In genomic region chr16:49546059-49546458, GRCh38 we compare ENCODE assay signal across 25 cellular contexts.
"Had no signal": no experiment of that assay in that cellular context is flagged by ENCODE, and none has a peak within 500 bp of the region (broad histone marks: within the 10 kb centered on the region; RNA-seq: fewer than 3 reads in every experiment).

No MANE protein-coding gene starts in this region.

- DNase-seq: activated B cell treated with CpG ODN at 0.5 μM for 24 hours; activated CD4-positive, alpha-beta T cell treated with anti-CD3 and anti-CD28 coated beads for 1 hour; activated CD4-positive, alpha-beta T cell treated with anti-CD3 and anti-CD28 coated beads, Interleukin-2, amount 10 ng/mL, durations not matched to agents 24 days and 14 days; activated CD4-positive, alpha-beta T cell treated with anti-CD3 and anti-CD28 coated beads, Interleukin-2, amount 50 U/mL, for 48 hours; activated CD8-positive, alpha-beta memory T cell treated with anti-CD3 and anti-CD28 coated beads, Interleukin-2, amount 10 ng/mL, durations not matched to agents 7 days and 5 days; activated effector memory CD4-positive, alpha-beta T cell treated with anti-CD3 and anti-CD28 coated beads, Interleukin-2, amount 50 U/mL, for 16 hours; activated naive CD4-positive, alpha-beta T cell treated with Interleukin-2 at 50 U/mL for 16 hours; activated naive CD8-positive, alpha-beta T cell treated with anti-CD3 and anti-CD28 coated beads, Interleukin-2, amount 50 U/mL, for 24 hours; activated T-cell treated with anti-CD3 and anti-CD28 coated beads, Interleukin-2, amount 50 U/mL, for 4 hours; amygdala; brain microvascular endothelial cell; MG63; NCI-H1105; NCI-H1436; NCI-H1694 treated with DMSO at 0.1 percent for 48 hours; NCI-H2029 treated with DMSO at 0.1 percent for 48 hours; NCI-H345; NCI-H510A; NCI-H526 treated with DMSO at 0.1 percent for 48 hours; NCI-H82; PC-3; SIG-M5; T-helper 17 cell; T1000 had no signal

- H3K27ac ChIP-seq: brain microvascular endothelial cell had no signal

- H3K4me3 ChIP-seq: MG63 had no signal

- H3K9me3 ChIP-seq: MG63 had no signal

- ATAC-seq: activated CD8-positive, alpha-beta memory T cell treated with anti-CD3 and anti-CD28 coated beads, Interleukin-2, amount 10 ng/mL, durations not matched to agents 7 days and 5 days; activated naive CD4-positive, alpha-beta T cell treated with anti-CD3 and anti-CD28 coated beads, Interleukin-2, amount 50 U/mL, for 72 hours; activated naive CD8-positive, alpha-beta T cell treated with anti-CD3 and anti-CD28 coated beads, Interleukin-2, amount 50 U/mL, for 24 hours; activated T-cell treated with anti-CD3 and anti-CD28 coated beads, Interleukin-2, amount 50 U/mL, for 4 hours; PC-3; T-helper 17 cell had no signal

- H3K27me3 ChIP-seq: brain microvascular endothelial cell, MG63 had no signal

- H3K36me3 ChIP-seq: brain microvascular endothelial cell, MG63 had no signal
